Comparison of ENCODE assay signal across 27 cellular contexts in the genomic region with DNA sequence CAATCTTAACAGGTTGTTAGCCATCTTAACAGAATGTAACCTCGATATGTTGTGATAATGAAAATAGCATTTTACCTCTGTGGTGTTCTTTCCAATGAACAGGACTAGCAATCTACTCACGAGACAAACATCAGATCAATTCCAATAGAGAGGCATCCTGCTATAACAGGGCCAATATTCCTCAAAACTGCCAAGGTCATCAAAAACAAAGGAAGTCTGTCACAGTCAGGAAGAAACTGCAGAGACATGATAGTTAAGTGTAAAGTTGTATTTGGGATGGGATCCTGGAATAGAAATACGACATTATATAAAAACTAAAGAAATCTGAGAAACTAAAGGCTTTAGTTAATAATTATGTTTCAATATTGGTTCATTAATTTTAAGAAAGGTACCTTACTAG.
"Had no signal": no experiment of that assay in that cellular context is flagged by ENCODE, and none has a peak within 500 bp of the region (broad histone marks: within the 10 kb centered on the region; RNA-seq: fewer than 3 reads in every experiment).

No MANE protein-coding gene starts in this region.

- ATAC-seq: effector memory CD8-positive, alpha-beta T cell; esophagus mucosa; gastrocnemius medialis; heart right ventricle; left colon; left lobe of liver; left ventricle myocardium superior; lower lobe of right lung had no signal

- H3K9me3 Mint-ChIP-seq: endodermal cell, memory B cell had no signal

- H3K27ac Mint-ChIP-seq: dendritic cell treated with granulocyte-macrophage colony-stimulating factor and Interleukin-4, amounts not matched to agents 40 ng/mL and 50 ng/mL, for 4 days; effector memory CD8-positive, alpha-beta T cell; endodermal cell; memory B cell had no signal

- H3K9me3 ChIP-seq: colonic mucosa, gastrocnemius medialis, heart right ventricle, lower lobe of right lung had no signal

- H3K4me1 ChIP-seq: colonic mucosa, esophagus squamous epithelium, gastrocnemius medialis, lower lobe of right lung had no signal

- DNase-seq: colonic mucosa; cortex of kidney; effector CD8-positive, alpha-beta T cell; effector memory CD8-positive, alpha-beta T cell; endodermal cell; erythroblast; esophagus squamous epithelium; foreskin fibroblast; foreskin melanocyte; gastrocnemius medialis; glutamatergic neuron; head of caudate nucleus; heart right ventricle; hippocampal formation; left colon; left ventricle myocardium superior; lower lobe of right lung; mesendoderm; midbrain had no signal

- H3K27ac ChIP-seq: colonic mucosa, epithelial cell of prostate, esophagus squamous epithelium, lower lobe of right lung had no signal

- H3K36me3 Mint-ChIP-seq: memory B cell had no signal

- H3K4me3 Mint-ChIP-seq: dendritic cell treated with granulocyte-macrophage colony-stimulating factor and Interleukin-4, amounts not matched to agents 40 ng/mL and 50 ng/mL, for 4 days; effector memory CD8-positive, alpha-beta T cell; endodermal cell; memory B cell had no signal

- H3K4me3 ChIP-seq: colonic mucosa, esophagus squamous epithelium, gastrocnemius medialis, heart right ventricle, lower lobe of right lung had no signal

- H3K4me1 Mint-ChIP-seq: memory B cell had no signal

- FAIRE-seq: endometrium, islet of Langerhans, keratinocyte had no signal

- H3K27me3 ChIP-seq: colonic mucosa, esophagus squamous epithelium, gastrocnemius medialis, heart right ventricle had no signal

- H3K36me3 ChIP-seq: colonic mucosa, esophagus squamous epithelium, gastrocnemius medialis, heart right ventricle, lower lobe of right lung had no signal

- H3K27me3 Mint-ChIP-seq: dendritic cell treated with granulocyte-macrophage colony-stimulating factor and Interleukin-4, amounts not matched to agents 40 ng/mL and 50 ng/mL, for 4 days; effector memory CD8-positive, alpha-beta T cell; memory B cell had no signal
